In genomic region chr19:53868892-53869804, GRCh38 we compare ENCODE assay signal across 8 cellular contexts. TPM values are rescaled to one million over a fixed set of nuclear protein-coding genes. Genes with fewer than 3 reads are reported as not detected.
DNase-seq lines count a peak whose midpoint lies in the region; ATAC-seq, FAIRE-seq and TF ChIP-seq lines count a peak whose summit lies in the region.

No MANE protein-coding gene starts in this region.

- peak overlapping the region; percentile 84 for H2AFZ ChIP-seq in K562 (ENCODE audit: low read depth, low read length)

- H3K36me3 ChIP-seq in K562 (ENCODE audit: control insufficient read depth, insufficient read depth, low read length) (peaks cover 24% of the 10 kb centered on the region; the same call in 2 of the 3 replicates), iPS DF 6.9 (ENCODE audit: control insufficient read depth, insufficient read depth, low read length) (peaks cover 9% of the 10 kb centered on the region), gastrocnemius medialis (no peaks in the 10 kb centered on the region)

- CTCF ChIA-PET in K562 (lab: Yijun Ruan, JAX; ENCODE audit: low intra/inter-chr PET ratio), result no interaction called here

- H3K4me2 ChIP-seq in K562 (ENCODE audit: insufficient read depth, low read length), result peak overlapping the region; percentile 89

- ATAC-seq in GM19395 (IDR thresholded peaks at IDR 0.05; ENCODE audit: unreplicated experiment) (peak; percentile 49), K562 (peak; percentile 83), gastrocnemius medialis (peak in 1 of 2 donors; percentile 41)

- peaks cover 4% of the 10 kb centered on the region for H3K9me1 ChIP-seq in K562 (ENCODE audit: control insufficient read depth, insufficient read depth, low read length)

- H3K27ac ChIP-seq in K562 (ENCODE audit: extremely low read depth, low read depth, low read length) (peak overlapping the region; percentile 99), iPS DF 6.9 (ENCODE audit: low read length) (no peak overlapping the region), gastrocnemius medialis (peak overlapping the region; percentile 83 to 92 (median 86))

- H3K4me1 ChIP-seq in K562 (replicated peaks in 1 of 2; ENCODE audit: control insufficient read depth in 2 of 2, insufficient read depth in 2 of 2, low read length in 2 of 2) (peaks cover 27 to 64% of the 10 kb centered on the region in 2 experiments; a peak in 4 of 5 replicates), iPS DF 6.9 (ENCODE audit: control insufficient read depth, insufficient read depth, low read length) (peaks cover 7% of the 10 kb centered on the region; the same call in 1 of the 2 replicates), gastrocnemius medialis (peaks cover 4 to 16% of the 10 kb centered on the region in 2 donors)

- TF ChIP-seq RAD21 in K562 (CRISPR knock-in tag; conservative IDR thresholded peaks at IDR 0.05 in 1 of 2, IDR thresholded peaks at IDR 0.05 in 1 of 2), result no peak

- H3K9me3 ChIP-seq in K562 (replicated peaks; ENCODE audit: control insufficient read depth, insufficient read depth, low read depth, low read length) (no peaks in the 10 kb centered on the region), iPS DF 6.9 (ENCODE audit: control insufficient read depth, insufficient read depth, low read length) (no peaks in the 10 kb centered on the region), gastrocnemius medialis (no peaks in the 10 kb centered on the region)

- 0 out of 2 replicates have a peak, but pooled peaks cover 8% of the 10 kb centered on the region for H4K20me1 ChIP-seq in K562 (replicated peaks; ENCODE audit: control insufficient read depth, insufficient read depth, low read length)

- TF ChIP-seq EP300 in K562 (IDR thresholded peaks at IDR 0.05; ENCODE audit: low read length), result peak; percentile 84

- TF ChIP-seq CTCF in K562 (IDR thresholded peaks at IDR 0.05 in 2 of 3, conservative IDR thresholded peaks at IDR 0.05 in 1 of 3; ENCODE audit: insufficient read depth in 2 of 3, low read depth in 1 of 3, low read length in 3 of 3) (peak in 1 of 3 experiments; percentile 16; a peak in 1 of 6 replicates), gastrocnemius medialis (IDR thresholded peaks at IDR 0.05 in 4 of 5, conservative IDR thresholded peaks at IDR 0.05 in 1 of 5) (peak in 4 of 5 experiments; percentile 27 to 35 (median 27))

- FAIRE-seq in K562 (lab: Jason Lieb, UNC), result peak; percentile 96

- BruUV-seq in K562 (replicated peaks; lab: Mats Ljungman, UMichigan), result TSS peak; percentile 74

- H3K79me2 ChIP-seq in K562 (ENCODE audit: control insufficient read depth, insufficient read depth, low read length), result peaks cover 49% of the 10 kb centered on the region

- intact Hi-C loops in K562 (cut with micrococcal nuclease), result no loop called here
- intact Hi-C loops in gastrocnemius medialis (cut with DNase I; ENCODE audit: low total_unique reads), result no loop called here

- TF ChIP-seq POLR2A in K562 (conservative IDR thresholded peaks at IDR 0.05), result peak; percentile 72
- peak; percentile 68 to 70 for TF ChIP-seq POLR2A in gastrocnemius medialis (IDR thresholded peaks at IDR 0.05)

- H3K4me3 ChIP-seq in Jurkat, Clone E6-1 (ENCODE audit: low read length), result peak overlapping the region; percentile 80
- H3K4me3 ChIP-seq in K562 (peak overlapping the region; percentile 78), iPS DF 6.9 (ENCODE audit: low read length) (peak overlapping the region; percentile 78), gastrocnemius medialis (peak overlapping the region; percentile 64 to 70 (median 67))

- peak; percentile 65 for DNase-seq in Ammon's horn (ENCODE audit: low spot score)
- DNase-seq in Jurkat, Clone E6-1 (ENCODE audit: low read depth, low spot score), result peak; percentile 65
- DNase-seq in UCSD-AML1 (lab: John Stamatoyannopoulos, UW; ENCODE audit: unreplicated experiment), result peak; percentile 97
- peak; percentile 92 to 97 (median 94) for DNase-seq in K562 (ENCODE audit: extremely low read depth in 1 of 4, low spot score in 3 of 4)
- no peak for DNase-seq in iPS DF 6.9 (ENCODE audit: low read depth, low spot score)
- DNase-seq in gastrocnemius medialis, result peak; percentile 53 to 63
- no peak for DNase-seq in NCI-H2107 (lab: John Stamatoyannopoulos, UW)

- peaks cover 0 to 4% of the 10 kb centered on the region in 2 experiments; a peak in 1 of 5 replicates for H3K27me3 ChIP-seq in K562 (ENCODE audit: control insufficient read depth in 2 of 2, insufficient read depth in 2 of 2, low read length in 2 of 2)
- H3K27me3 ChIP-seq in iPS DF 6.9 (ENCODE audit: control insufficient read depth, insufficient read depth, low read length), result no peaks in the 10 kb centered on the region
- peaks cover 6 to 34% (median 23%) of the 10 kb centered on the region in 3 donors for H3K27me3 ChIP-seq in gastrocnemius medialis

- in situ Hi-C loops in K562 (cut with MboI), result no loop called here
- in situ Hi-C loops in gastrocnemius medialis (cut with MboI; ENCODE audit: low sequenced_read_pairs in 4 of 4), result no loop called here

- 1% methylated on average over 25 of the region's 75 CpGs for WGBS in K562 (ENCODE audit: insufficient coverage, low coverage, missing lambda C conversion rate)
- WGBS in iPS DF 6.9 (ENCODE audit: insufficient coverage, insufficient read length), result no CpG with 5 or more reads among the region's 75 CpGs

- H3K9ac ChIP-seq in K562 (ENCODE audit: insufficient read depth in 1 of 2, low read depth in 2 of 2, low read length in 2 of 2), result peak overlapping the region; percentile 85 to 97

- POLR2A ChIA-PET in K562 (lab: Yijun Ruan, JAX), result interaction anchor here (0.5 to 2.6 kb wide), 7 partner anchors 9 to 669 kb away, joined by 3 to 27 read pairs (median 3); no protein-coding TSS in a partner anchor

RNA-seq across cellular contexts. Expression of gene MYADM, which starts 1.5 kb away (rescaled TPM):
- 16.6 TPM for polyA plus RNA-seq in Jurkat, Clone E6-1 (2012; ENCODE audit: insufficient read depth, insufficient read length)
- 19.5 and 22.5 TPM in 2 replicates for total RNA-seq in K562 (2011; cell fraction: chromatin; rRNA removed; ENCODE audit: low replicate concordance)
- total RNA-seq in K562 (2011; cell fraction: nucleolus; rRNA removed), result 18.0 and 24.3 TPM in 2 replicates
- 33.9 and 53.6 TPM in 2 replicates for total RNA-seq in K562 (2011; cell fraction: nucleoplasm; rRNA removed)
- total RNA-seq in K562 (2014; rRNA removed) (4.5 and 14.4 TPM in 2 replicates), K562 (2014; rRNA removed; fragmentation: Illumina TruSeq; extraction: Trizol) (6.7 and 7.1 TPM in 2 replicates), K562 (2015; rRNA removed; fragmentation: Illumina TruSeq; extraction: Trizol) (14.4 and 16.0 TPM in 2 replicates), K562 (2021) (65.5 and 70.3 TPM in 2 replicates), gastrocnemius medialis (10 to 100 TPM in 2 of 4 donors, 1 to 10 TPM in 2; 4.5 to 12.6 (median 8.8) TPM)
- polyA plus RNA-seq in K562 (2011; rRNA removed) (5.6 and 17.2 TPM in 2 replicates), K562 (2014; fragmentation: Illumina TruSeq; extraction: Trizol) (26.1 and 44.1 TPM in 2 replicates), K562 (2014; fragmentation: Nextera tagmentation; extraction: Ambion mirVana) (10 to 100 TPM; 10.4 to 24.8 TPM), K562 (2014; rRNA removed) (18.5 and 19.5 TPM in 2 replicates)
- 20.7 and 50.3 TPM in 2 replicates for polyA plus RNA-seq in K562 (2011; cell fraction: cytosol; rRNA removed)
- 12.1 and 19.9 TPM in 2 replicates for polyA plus RNA-seq in K562 (2011; cell fraction: nucleus; rRNA removed)
- 35.3 and 47.6 TPM in 2 replicates for polyA plus RNA-seq in K562 (2012)
- polyA minus RNA-seq in K562 (2011; rRNA and poly(A)+ RNA removed), result 5.0 and 5.5 TPM in 2 replicates
- polyA minus RNA-seq in K562 (2011; cell fraction: cytosol; rRNA and poly(A)+ RNA removed), result 24.6 and 31.3 TPM in 2 replicates
- polyA minus RNA-seq in K562 (2011; cell fraction: nucleus; rRNA and poly(A)+ RNA removed), result 3.1 and 4.2 TPM in 2 replicates

RNA-seq across cellular contexts. Expression of gene PRKCG, which starts 12.8 kb away (rescaled TPM):
- polyA plus RNA-seq in Jurkat, Clone E6-1 (2012; ENCODE audit: insufficient read depth, insufficient read length), result 0.74 TPM
- total RNA-seq in K562 (2011; cell fraction: chromatin; rRNA removed; ENCODE audit: low replicate concordance), result 0.12 and 0.32 TPM in 2 replicates
- total RNA-seq in K562 (2011; cell fraction: nucleolus; rRNA removed), result not detected in 2 replicates
- total RNA-seq in K562 (2011; cell fraction: nucleoplasm; rRNA removed), result 0.23 TPM in 1 of 2 replicates, not detected in the other
- total RNA-seq in K562 (2014; rRNA removed), result not detected in 2 replicates
- total RNA-seq in K562 (2014; rRNA removed; fragmentation: Illumina TruSeq; extraction: Trizol), result not detected in 2 replicates
- total RNA-seq in K562 (2015; rRNA removed; fragmentation: Illumina TruSeq; extraction: Trizol), result not detected in 2 replicates
- total RNA-seq in K562 (2021), result 0.09 TPM in 1 of 2 replicates, not detected in the other
- 0.04 TPM in 1 of 2 replicates, not detected in the other for polyA plus RNA-seq in K562 (2011; rRNA removed)
- polyA plus RNA-seq in K562 (2011; cell fraction: cytosol; rRNA removed), result not detected in 2 replicates
- 0.06 and 0.20 TPM in 2 replicates for polyA plus RNA-seq in K562 (2011; cell fraction: nucleus; rRNA removed)
- 0.08 TPM in 2 replicates for polyA plus RNA-seq in K562 (2012)
- polyA plus RNA-seq in K562 (2014; fragmentation: Illumina TruSeq; extraction: Trizol), result not detected in 2 replicates
- polyA plus RNA-seq in K562 (2014; fragmentation: Nextera tagmentation; extraction: Ambion mirVana), result not detected
- polyA plus RNA-seq in K562 (2014; rRNA removed), result not detected in 2 replicates
- polyA minus RNA-seq in K562 (2011; rRNA and poly(A)+ RNA removed), result not detected in 2 replicates
- polyA minus RNA-seq in K562 (2011; cell fraction: cytosol; rRNA and poly(A)+ RNA removed), result not detected in 2 replicates
- 0.13 TPM in 1 of 2 replicates, not detected in the other for polyA minus RNA-seq in K562 (2011; cell fraction: nucleus; rRNA and poly(A)+ RNA removed)
- not detected for total RNA-seq in gastrocnemius medialis

RNA-seq across cellular contexts. Expression of gene CACNG7, which starts 39.9 kb away (rescaled TPM):
- polyA plus RNA-seq in Jurkat, Clone E6-1 (2012; ENCODE audit: insufficient read depth, insufficient read length), result not detected
- total RNA-seq in K562 (2011; cell fraction: chromatin; rRNA removed; ENCODE audit: low replicate concordance), result not detected in 2 replicates
- total RNA-seq in K562 (2011; cell fraction: nucleolus; rRNA removed), result not detected in 2 replicates
- total RNA-seq in K562 (2011; cell fraction: nucleoplasm; rRNA removed), result not detected in 2 replicates
- not detected in 2 replicates for total RNA-seq in K562 (2014; rRNA removed)
- not detected in 2 replicates for total RNA-seq in K562 (2014; rRNA removed; fragmentation: Illumina TruSeq; extraction: Trizol)
- total RNA-seq in K562 (2015; rRNA removed; fragmentation: Illumina TruSeq; extraction: Trizol), result not detected in 2 replicates
- not detected in 2 replicates for total RNA-seq in K562 (2021)
- not detected in 2 replicates for polyA plus RNA-seq in K562 (2011; rRNA removed)
- not detected in 2 replicates for polyA plus RNA-seq in K562 (2011; cell fraction: cytosol; rRNA removed)
- not detected in 2 replicates for polyA plus RNA-seq in K562 (2011; cell fraction: nucleus; rRNA removed)
- polyA plus RNA-seq in K562 (2012), result not detected in 2 replicates
- not detected in 2 replicates for polyA plus RNA-seq in K562 (2014; fragmentation: Illumina TruSeq; extraction: Trizol)
- not detected for polyA plus RNA-seq in K562 (2014; fragmentation: Nextera tagmentation; extraction: Ambion mirVana)
- not detected in 2 replicates for polyA plus RNA-seq in K562 (2014; rRNA removed)
- polyA minus RNA-seq in K562 (2011; rRNA and poly(A)+ RNA removed), result not detected in 2 replicates
- polyA minus RNA-seq in K562 (2011; cell fraction: cytosol; rRNA and poly(A)+ RNA removed), result not detected in 2 replicates
- not detected in 2 replicates for polyA minus RNA-seq in K562 (2011; cell fraction: nucleus; rRNA and poly(A)+ RNA removed)
- total RNA-seq in gastrocnemius medialis, result not detected

RNA-seq across cellular contexts. Expression of gene NLRP12, which starts 45.0 kb away (rescaled TPM):
- polyA plus RNA-seq in Jurkat, Clone E6-1 (2012; ENCODE audit: insufficient read depth, insufficient read length), result not detected
- total RNA-seq in K562 (2011; cell fraction: chromatin; rRNA removed; ENCODE audit: low replicate concordance), result not detected in 2 replicates
- total RNA-seq in K562 (2011; cell fraction: nucleolus; rRNA removed), result not detected in 2 replicates
- not detected in 2 replicates for total RNA-seq in K562 (2011; cell fraction: nucleoplasm; rRNA removed)
- total RNA-seq in K562 (2014; rRNA removed) (not detected in 2 replicates), K562 (2014; rRNA removed; fragmentation: Illumina TruSeq; extraction: Trizol) (not detected in 2 replicates), K562 (2015; rRNA removed; fragmentation: Illumina TruSeq; extraction: Trizol) (not detected in 2 replicates), K562 (2021) (0.04 TPM in 1 of 2 replicates, not detected in the other), gastrocnemius medialis (under 1 TPM in 3 of 4 donors, not detected in 1; 0.31 to 0.52 (median 0.35) TPM)
- polyA plus RNA-seq in K562 (2011; rRNA removed) (not detected in 2 replicates), K562 (2014; fragmentation: Illumina TruSeq; extraction: Trizol) (not detected in 2 replicates), K562 (2014; fragmentation: Nextera tagmentation; extraction: Ambion mirVana) (not detected), K562 (2014; rRNA removed) (0.03 TPM in 1 of 2 replicates, not detected in the other)
- not detected in 2 replicates for polyA plus RNA-seq in K562 (2011; cell fraction: cytosol; rRNA removed)
- polyA plus RNA-seq in K562 (2011; cell fraction: nucleus; rRNA removed), result 0.03 TPM in 1 of 2 replicates, not detected in the other
- polyA plus RNA-seq in K562 (2012), result 0.03 and 0.28 TPM in 2 replicates
- polyA minus RNA-seq in K562 (2011; rRNA and poly(A)+ RNA removed), result not detected in 2 replicates
- not detected in 2 replicates for polyA minus RNA-seq in K562 (2011; cell fraction: cytosol; rRNA and poly(A)+ RNA removed)
- polyA minus RNA-seq in K562 (2011; cell fraction: nucleus; rRNA and poly(A)+ RNA removed), result not detected in 2 replicates

Comparison
In these comparisons a context has a peak if more than half of its experiments do, and no peak if none do; other contexts are left out.
1. DNase-seq: peak in Ammon's horn (single experiment), Jurkat, Clone E6-1 (single experiment), UCSD-AML1 (single experiment), K562 (4 of 4) and gastrocnemius medialis (2 of 2); none in iPS DF 6.9 (single experiment) and NCI-H2107 (single experiment).
2. Peak in every context shown above with its lines, with median percentiles within 50 percentile points of each other: H3K4me3 ChIP-seq.